Comparison of ENCODE assay signal across 15 cellular contexts in the genomic region with DNA sequence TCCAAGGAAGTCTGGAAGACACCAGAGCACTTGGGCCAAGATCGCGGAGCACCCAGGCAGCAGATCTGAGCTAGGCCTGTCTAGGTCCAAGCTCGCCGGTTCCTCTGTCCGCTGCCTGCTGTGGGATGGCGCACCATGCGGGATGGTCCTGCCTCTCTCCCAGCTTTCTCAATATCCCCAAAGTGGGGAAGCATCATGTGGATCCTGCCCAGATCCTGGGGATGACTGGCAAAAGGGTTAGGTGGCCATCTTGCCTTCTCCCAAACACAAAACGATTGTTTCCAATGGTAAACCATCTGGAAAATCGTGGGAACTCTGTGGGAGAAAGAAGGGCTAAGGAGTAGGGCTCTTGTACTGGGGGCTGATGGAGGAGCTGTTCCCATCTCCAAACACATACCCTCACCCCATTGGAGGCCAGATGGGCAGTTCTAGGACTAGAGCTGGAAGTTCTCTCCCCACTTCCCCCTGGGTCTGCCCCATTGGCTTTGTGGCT. TPM values are rescaled to one million over a fixed set of nuclear protein-coding genes. Genes with fewer than 3 reads are reported as not detected.
DNase-seq lines count a peak whose midpoint lies in the region; ATAC-seq and TF ChIP-seq lines count a peak whose summit lies in the region.
"Had no signal": no experiment of that assay in that cellular context is flagged by ENCODE, and none has a peak within 500 bp of the region (broad histone marks: within the 10 kb centered on the region; RNA-seq: fewer than 3 reads in every experiment).

No MANE protein-coding gene starts in this region.

- peak overlapping the region; percentile 50 for H3K27ac Mint-ChIP-seq in activated B cell treated with CpG ODN at 0.5 μM for 24 hours
- peak overlapping the region in 2 of 6 donors; percentile 35 to 68 for H3K27ac Mint-ChIP-seq in naive B cell

- WGBS in tibial nerve, 2 donors, result 85 to 92% methylated on average over 6 to 9 of the region's 9 CpGs

- CTCF ChIA-PET in activated B cell treated with CpG ODN at 0.5 μM for 24 hours (lab: Charles Lee), result interaction anchor here (1.1 to 1.5 kb wide), 3 partner anchors 9 to 35 kb away, joined by 4 to 9 read pairs (median 7); a partner anchor contains a TSS

- peak; percentile 13 for ATAC-seq in Right ventricle myocardium superior (ENCODE audit: poor library complexity)
- ATAC-seq in left cardiac atrium, result no peak
- no peak for ATAC-seq in activated B cell treated with CpG ODN at 0.5 μM for 24 hours (ENCODE audit: low read depth)
- no peak for ATAC-seq in naive B cell (ENCODE audit: low read depth in 2 of 2)
- ATAC-seq: T-cell had no signal

- H3K36me3 Mint-ChIP-seq in activated B cell treated with CpG ODN at 0.5 μM for 24 hours (ENCODE audit: low read depth) (peaks cover 35% of the 10 kb centered on the region), naive B cell (peaks cover 4 to 8% of the 10 kb centered on the region in 2 donors)
- H3K36me3 Mint-ChIP-seq: type B pancreatic cell had no signal

- POLR2A ChIA-PET in activated B cell treated with CpG ODN at 0.5 μM for 24 hours (lab: Charles Lee), result interaction anchor here (0.6 to 11.8 kb wide), 6 partner anchors 9 to 85 kb away, joined by 3 to 105 read pairs (median 4); a partner anchor contains a TSS

- no peak for DNase-seq in Right ventricle myocardium superior
- DNase-seq in left cardiac atrium, result no peak
- DNase-seq in activated B cell treated with CpG ODN at 0.5 μM for 24 hours, result no peak
- peak; percentile 39 for DNase-seq in naive B cell
- DNase-seq in tibial nerve (ENCODE audit: low spot score in 2 of 2), result no peak
- DNase-seq in hepatic stellate cell (ENCODE audit: low spot score), result no peak
- DNase-seq in medulla oblongata (ENCODE audit: extremely low spot score), result no peak
- DNase-seq in activated naive CD4-positive, alpha-beta T cell treated with anti-CD3 and anti-CD28 coated beads, Interleukin-2, amount 50 U/mL, for 16 hours, result no peak
- DNase-seq: activated CD4-positive, alpha-beta T cell treated with anti-CD3 and anti-CD28 coated beads for 4 hours; activated T-cell treated with anti-CD3 and anti-CD28 coated beads, Interleukin-2, amount 50 U/mL, for 4 hours; GOT3; MG63; NCI-H2171 treated with DMSO at 0.1 percent for 48 hours had no signal

- no peak for TF ChIP-seq POLR2A in tibial nerve (IDR thresholded peaks at IDR 0.05)

- no peaks in the 10 kb centered on the region for H3K27me3 ChIP-seq in tibial nerve
- H3K27me3 ChIP-seq: MG63 had no signal

- H3K9me3 ChIP-seq in tibial nerve, result no peaks in the 10 kb centered on the region
- H3K9me3 ChIP-seq: MG63 had no signal

- peaks cover 0 to 21% (median 0%) of the 10 kb centered on the region in 3 donors for H3K36me3 ChIP-seq in tibial nerve
- H3K36me3 ChIP-seq: MG63 had no signal

- H3K27me3 Mint-ChIP-seq in activated B cell treated with CpG ODN at 0.5 μM for 24 hours (no peaks in the 10 kb centered on the region), naive B cell (no peaks in the 10 kb centered on the region)
- H3K27me3 Mint-ChIP-seq: T-cell, type B pancreatic cell had no signal

- intact Hi-C loops in Right ventricle myocardium superior (cut with DNase I), result no loop called here
- intact Hi-C loops in left cardiac atrium (cut with DNase I), result no loop called here
- intact Hi-C loops in activated B cell treated with CpG ODN at 0.5 μM for 24 hours (cut with micrococcal nuclease), result loop anchor here (1.0 to 10.0 kb wide), 3 partner anchors 8 to 635 kb away; a partner anchor contains a TSS

- H3K4me1 Mint-ChIP-seq in activated B cell treated with CpG ODN at 0.5 μM for 24 hours, result peaks cover 94% of the 10 kb centered on the region
- H3K4me1 Mint-ChIP-seq in naive B cell, result peaks cover 79 to 93% (median 90%) of the 10 kb centered on the region in 3 donors

- H3K9me3 Mint-ChIP-seq in activated B cell treated with CpG ODN at 0.5 μM for 24 hours (no peaks in the 10 kb centered on the region), naive B cell (no peaks in the 10 kb centered on the region)
- H3K9me3 Mint-ChIP-seq: activated T-cell treated with anti-CD3 and anti-CD28 coated beads, Interleukin-2, amount 50 U/mL, for 4 hours; T-cell; type B pancreatic cell had no signal

- H3K27ac ChIP-seq in tibial nerve, result peak overlapping the region in 3 of 4 donors; percentile 34 to 80 (median 79)

- H3K4me3 ChIP-seq in tibial nerve, result peak overlapping the region in 1 of 4 donors; percentile 24
- H3K4me3 ChIP-seq: MG63 had no signal

- peak overlapping the region; percentile 56 for H3K4me3 Mint-ChIP-seq in activated B cell treated with CpG ODN at 0.5 μM for 24 hours
- peak overlapping the region in 7 of 8 donors; percentile 58 to 83 (median 76) for H3K4me3 Mint-ChIP-seq in naive B cell
- H3K4me3 Mint-ChIP-seq: activated T-cell treated with anti-CD3 and anti-CD28 coated beads, Interleukin-2, amount 50 U/mL, for 4 hours; T-cell; type B pancreatic cell had no signal

- no peak for TF ChIP-seq CTCF in activated B cell treated with CpG ODN at 0.5 μM for 24 hours (IDR thresholded peaks at IDR 0.05)
- TF ChIP-seq CTCF in tibial nerve (IDR thresholded peaks at IDR 0.05), result no peak

- no peak for TF ChIP-seq EP300 in tibial nerve (IDR thresholded peaks at IDR 0.05)

- peaks cover 0 to 73% (median 54%) of the 10 kb centered on the region in 4 donors for H3K4me1 ChIP-seq in tibial nerve

RNA-seq across cellular contexts. Expression of a gene that starts 8.9 kb away (rescaled TPM):
- total RNA-seq in Right ventricle myocardium superior (15.3 TPM), left cardiac atrium (10 to 100 TPM; 31.3 to 31.5 TPM), activated B cell treated with CpG ODN at 0.5 μM for 24 hours (60.4 and 63.9 TPM in 2 replicates), tibial nerve (10 to 100 TPM; 13.5 to 30.6 (median 19.9) TPM)
- polyA plus RNA-seq in naive B cell (ENCODE audit: low read depth in 6 of 6), result 10 to 100 TPM; 22.2 to 53.0 (median 31.6) TPM

RNA-seq across cellular contexts. Expression of a gene that starts 39.6 kb away (rescaled TPM):
- total RNA-seq in Right ventricle myocardium superior (9.8 TPM), left cardiac atrium (10 to 100 TPM; 11.8 to 12.6 TPM), activated B cell treated with CpG ODN at 0.5 μM for 24 hours (23.6 TPM in 2 replicates), tibial nerve (10 to 100 TPM; 12.0 to 18.6 (median 14.6) TPM)
- polyA plus RNA-seq in naive B cell (ENCODE audit: low read depth in 6 of 6), result 10 to 100 TPM; 16.9 to 26.7 (median 22.5) TPM
